1 cellular context compared by ENCODE assay signal in the genomic region with DNA sequence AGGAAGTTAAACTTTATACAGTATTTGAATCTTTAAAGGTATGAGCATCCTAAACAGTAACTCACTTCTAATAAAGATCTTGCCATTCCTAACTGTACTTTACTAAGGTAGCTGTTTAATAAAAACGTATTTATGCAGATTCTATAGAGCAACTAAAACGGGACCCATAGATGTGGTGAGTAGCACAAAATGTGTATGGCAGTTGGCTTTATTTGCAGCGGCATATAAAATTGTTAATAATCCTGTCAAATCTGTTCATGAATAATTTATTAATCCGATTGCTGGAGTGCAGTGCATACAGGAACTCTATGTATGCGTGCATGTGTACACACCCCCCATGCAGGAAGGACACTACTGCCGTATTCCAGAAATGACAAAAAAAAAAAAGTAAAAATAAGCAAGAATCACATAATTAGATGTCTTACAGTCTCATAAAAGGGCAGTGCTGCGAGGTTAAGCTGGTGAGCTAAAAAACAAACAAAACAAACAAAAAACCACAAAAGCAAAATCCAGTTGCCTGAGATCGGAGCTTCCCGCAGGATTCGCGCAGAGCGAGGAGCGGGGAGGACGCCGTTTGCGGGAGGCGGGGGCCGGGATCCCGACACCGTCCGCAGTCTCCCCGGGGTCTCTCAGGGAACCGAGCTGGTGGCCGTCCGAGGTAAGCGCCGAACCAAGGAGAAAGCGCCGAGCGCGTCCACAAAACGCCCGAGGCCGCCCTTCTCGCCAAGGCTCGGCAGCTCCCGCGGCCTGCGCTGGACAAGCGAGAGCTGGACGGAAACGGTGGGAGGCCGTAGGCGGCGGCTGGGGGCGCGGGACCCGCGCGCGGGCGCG.
A peak's percentile ranks its signal among the peaks of the same experiment; 100 is the strongest.
TF ChIP-seq lines count a peak whose summit lies in the region.

No MANE protein-coding gene starts in this region.

TF ChIP-seq in GM12878, 131 proteins besides CTCF, POLR2A, EP300 and RAD21:
- TF ChIP-seq BMI1 (IDR thresholded peaks at IDR 0.05; ENCODE audit: borderline replicate concordance), result peak; percentile 76; the same call in 1 of the 2 replicates
- no peak for TF ChIP-seq EZH2 (IDR thresholded peaks at IDR 0.05; ENCODE audit: borderline replicate concordance, control insufficient read depth, low read depth, low read length)
- TF ChIP-seq BCL11A (IDR thresholded peaks at IDR 0.05; ENCODE audit: low read depth, low read length), result 0 out of 2 replicates have a peak, but pooled peaks have one; percentile 18
- no peak for TF ChIP-seq HDGF (IDR thresholded peaks at IDR 0.05)
- no peak for TF ChIP-seq POU2F2 (IDR thresholded peaks at IDR 0.05; ENCODE audit: borderline replicate concordance, low read depth, low read length)
- no peak for TF ChIP-seq CHD1 (IDR thresholded peaks at IDR 0.05; ENCODE audit: low read depth, low read length)
- TF ChIP-seq FOXK2 (IDR thresholded peaks at IDR 0.05), result no peak
- TF ChIP-seq, protein P1, sequence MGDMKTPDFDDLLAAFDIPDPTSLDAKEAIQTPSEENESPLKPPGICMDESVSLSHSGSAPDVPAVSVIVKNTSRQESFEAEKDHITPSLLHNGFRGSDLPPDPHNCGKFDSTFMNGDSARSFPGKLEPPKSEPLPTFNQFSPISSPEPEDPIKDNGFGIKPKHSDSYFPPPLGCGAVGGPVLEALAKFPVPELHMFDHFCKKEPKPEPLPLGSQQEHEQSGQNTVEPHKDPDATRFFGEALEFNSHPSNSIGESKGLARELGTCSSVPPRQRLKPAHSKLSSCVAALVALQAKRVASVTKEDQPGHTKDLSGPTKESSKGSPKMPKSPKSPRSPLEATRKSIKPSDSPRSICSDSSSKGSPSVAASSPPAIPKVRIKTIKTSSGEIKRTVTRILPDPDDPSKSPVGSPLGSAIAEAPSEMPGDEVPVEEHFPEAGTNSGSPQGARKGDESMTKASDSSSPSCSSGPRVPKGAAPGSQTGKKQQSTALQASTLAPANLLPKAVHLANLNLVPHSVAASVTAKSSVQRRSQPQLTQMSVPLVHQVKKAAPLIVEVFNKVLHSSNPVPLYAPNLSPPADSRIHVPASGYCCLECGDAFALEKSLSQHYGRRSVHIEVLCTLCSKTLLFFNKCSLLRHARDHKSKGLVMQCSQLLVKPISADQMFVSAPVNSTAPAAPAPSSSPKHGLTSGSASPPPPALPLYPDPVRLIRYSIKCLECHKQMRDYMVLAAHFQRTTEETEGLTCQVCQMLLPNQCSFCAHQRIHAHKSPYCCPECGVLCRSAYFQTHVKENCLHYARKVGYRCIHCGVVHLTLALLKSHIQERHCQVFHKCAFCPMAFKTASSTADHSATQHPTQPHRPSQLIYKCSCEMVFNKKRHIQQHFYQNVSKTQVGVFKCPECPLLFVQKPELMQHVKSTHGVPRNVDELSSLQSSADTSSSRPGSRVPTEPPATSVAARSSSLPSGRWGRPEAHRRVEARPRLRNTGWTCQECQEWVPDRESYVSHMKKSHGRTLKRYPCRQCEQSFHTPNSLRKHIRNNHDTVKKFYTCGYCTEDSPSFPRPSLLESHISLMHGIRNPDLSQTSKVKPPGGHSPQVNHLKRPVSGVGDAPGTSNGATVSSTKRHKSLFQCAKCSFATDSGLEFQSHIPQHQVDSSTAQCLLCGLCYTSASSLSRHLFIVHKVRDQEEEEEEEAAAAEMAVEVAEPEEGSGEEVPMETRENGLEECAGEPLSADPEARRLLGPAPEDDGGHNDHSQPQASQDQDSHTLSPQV (IDR thresholded peaks at IDR 0.05), result no peak
- TF ChIP-seq BACH1 (IDR thresholded peaks at IDR 0.05; ENCODE audit: borderline replicate concordance), result no peak
- no peak for TF ChIP-seq MEF2A (IDR thresholded peaks at IDR 0.05; ENCODE audit: insufficient read depth, low read depth, low read length)
- no peak for TF ChIP-seq KAT2A (conservative IDR thresholded peaks at IDR 0.05; ENCODE audit: control insufficient read depth, low read depth, low read length)
- peak in 1 of 2 experiments; percentile 83; a peak in 2 of 3 replicates for TF ChIP-seq EGR1 (IDR thresholded peaks at IDR 0.05; ENCODE audit: borderline replicate concordance in 1 of 2, low read depth in 2 of 2, low read length in 2 of 2)
- TF ChIP-seq GATAD2B (conservative IDR thresholded peaks at IDR 0.05; ENCODE audit: low read depth), result no peak
- no peak for TF ChIP-seq DPF2 (IDR thresholded peaks at IDR 0.05)
- TF ChIP-seq, protein P2, sequence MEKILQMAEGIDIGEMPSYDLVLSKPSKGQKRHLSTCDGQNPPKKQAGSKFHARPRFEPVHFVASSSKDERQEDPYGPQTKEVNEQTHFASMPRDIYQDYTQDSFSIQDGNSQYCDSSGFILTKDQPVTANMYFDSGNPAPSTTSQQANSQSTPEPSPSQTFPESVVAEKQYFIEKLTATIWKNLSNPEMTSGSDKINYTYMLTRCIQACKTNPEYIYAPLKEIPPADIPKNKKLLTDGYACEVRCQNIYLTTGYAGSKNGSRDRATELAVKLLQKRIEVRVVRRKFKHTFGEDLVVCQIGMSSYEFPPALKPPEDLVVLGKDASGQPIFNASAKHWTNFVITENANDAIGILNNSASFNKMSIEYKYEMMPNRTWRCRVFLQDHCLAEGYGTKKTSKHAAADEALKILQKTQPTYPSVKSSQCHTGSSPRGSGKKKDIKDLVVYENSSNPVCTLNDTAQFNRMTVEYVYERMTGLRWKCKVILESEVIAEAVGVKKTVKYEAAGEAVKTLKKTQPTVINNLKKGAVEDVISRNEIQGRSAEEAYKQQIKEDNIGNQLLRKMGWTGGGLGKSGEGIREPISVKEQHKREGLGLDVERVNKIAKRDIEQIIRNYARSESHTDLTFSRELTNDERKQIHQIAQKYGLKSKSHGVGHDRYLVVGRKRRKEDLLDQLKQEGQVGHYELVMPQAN (conservative IDR thresholded peaks at IDR 0.05), result 0 out of 2 replicates have a peak, but pooled peaks have one; percentile 11
- peak; percentile 9 for TF ChIP-seq NBN (IDR thresholded peaks at IDR 0.05)
- TF ChIP-seq SUPT20H (IDR thresholded peaks at IDR 0.05; ENCODE audit: borderline replicate concordance, control insufficient read depth, low read depth, low read length), result no peak
- TF ChIP-seq USF2 (IDR thresholded peaks at IDR 0.05; ENCODE audit: borderline replicate concordance, low read depth, low read length), result no peak
- TF ChIP-seq RUNX3 (IDR thresholded peaks at IDR 0.05; ENCODE audit: low read length), result peak; percentile 41; the same call in 1 of the 2 replicates
- 0 out of 2 replicates have a peak, but pooled peaks have one; percentile 5 for TF ChIP-seq RFX5 (IDR thresholded peaks at IDR 0.05; ENCODE audit: low read depth, low read length)
- TF ChIP-seq PAX8 (IDR thresholded peaks at IDR 0.05), result peak; percentile 39; the same call in 1 of the 2 replicates
- no peak for TF ChIP-seq NFIC (IDR thresholded peaks at IDR 0.05; ENCODE audit: low read depth, low read length)
- TF ChIP-seq ASH2L (IDR thresholded peaks at IDR 0.05; ENCODE audit: borderline replicate concordance, low read depth), result peak; percentile 94
- no peak for TF ChIP-seq HSF1 (IDR thresholded peaks at IDR 0.05; ENCODE audit: low read depth, low read length)
- TF ChIP-seq MLLT1 (IDR thresholded peaks at IDR 0.05), result peak; percentile 14; the same call in 1 of the 2 replicates
- TF ChIP-seq CREB1 (IDR thresholded peaks at IDR 0.05; ENCODE audit: low read depth), result no peak
- TF ChIP-seq ZBTB40 (IDR thresholded peaks at IDR 0.05; ENCODE audit: borderline replicate concordance), result no peak
TF ChIP-seq in GM12878: peak in this region for 10.
